Comparison of ENCODE assay signal across 9 cellular contexts in the genomic region with DNA sequence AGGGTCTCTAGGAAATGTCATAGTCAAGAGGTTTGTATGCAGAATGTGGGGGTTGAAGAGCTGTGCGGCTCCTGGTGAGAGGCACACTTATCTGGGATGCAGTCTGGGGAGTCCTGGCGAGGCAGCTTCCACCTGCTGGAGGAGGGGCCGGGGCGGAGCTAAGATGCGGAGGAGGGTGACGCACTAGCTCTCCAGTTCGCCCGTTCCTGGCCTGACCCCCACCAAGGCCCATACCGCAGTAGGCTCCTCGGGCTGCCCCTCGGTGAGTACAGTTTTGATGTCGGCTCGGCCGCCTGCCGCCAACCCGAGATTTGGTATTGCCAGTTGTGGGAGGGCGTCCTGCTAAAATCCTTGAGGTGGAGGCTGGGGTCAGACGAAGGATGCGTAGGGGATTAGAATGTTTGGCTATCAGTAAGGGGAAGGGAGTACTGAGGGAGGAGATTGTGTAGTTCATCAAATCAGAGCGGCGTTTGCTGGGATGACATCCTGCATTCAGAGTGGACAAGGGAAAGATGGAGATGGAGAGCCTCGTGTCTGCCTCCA. TPM values are rescaled to one million over a fixed set of nuclear protein-coding genes. Genes with fewer than 3 reads are reported as not detected.
DNase-seq lines count a peak whose midpoint lies in the region; ATAC-seq, FAIRE-seq and TF ChIP-seq lines count a peak whose summit lies in the region.
"Had no signal": no experiment of that assay in that cellular context is flagged by ENCODE, and none has a peak within 500 bp of the region (broad histone marks: within the 10 kb centered on the region; RNA-seq: fewer than 3 reads in every experiment).

A gene with protein sequence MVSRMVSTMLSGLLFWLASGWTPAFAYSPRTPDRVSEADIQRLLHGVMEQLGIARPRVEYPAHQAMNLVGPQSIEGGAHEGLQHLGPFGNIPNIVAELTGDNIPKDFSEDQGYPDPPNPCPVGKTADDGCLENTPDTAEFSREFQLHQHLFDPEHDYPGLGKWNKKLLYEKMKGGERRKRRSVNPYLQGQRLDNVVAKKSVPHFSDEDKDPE (plus strand): TSS at position 194 of the 543 bp plus-strand sequence. CDS start 1,883 bp downstream, outside the sequence.

- DNase-seq in CD4-positive, CD25-positive, alpha-beta regulatory T cell = no peak
- peak; percentile 61 for DNase-seq in NCI-H2081 treated with DMSO at 0.1 percent for 48 hours (lab: John Stamatoyannopoulos, UW)
- peak; percentile 63 for DNase-seq in choroid plexus epithelial cell (ENCODE audit: low read depth)
- DNase-seq in midbrain (lab: John Stamatoyannopoulos, UW) = peak; percentile 74
- no peak for DNase-seq in urothelium cell line (ENCODE audit: low spot score)
- DNase-seq in NCI-H524 treated with DMSO at 0.1 percent for 48 hours (lab: John Stamatoyannopoulos, UW) = no peak
- no peak for DNase-seq in NCI-H146 (lab: John Stamatoyannopoulos, UW)
- DNase-seq in stimulated activated naive CD4-positive, alpha-beta T cell treated with Interleukin-2 at 50 U/mL for 16 hours (lab: John Stamatoyannopoulos, UW) = no peak

- no peak for ATAC-seq in CD4-positive, CD25-positive, alpha-beta regulatory T cell (ENCODE audit: low read depth in 2 of 2)

- no peak within 1 kb of the TSS for H3K27ac ChIP-seq in CD4-positive, CD25-positive, alpha-beta regulatory T cell (ENCODE audit: insufficient read depth, low read length, poor library complexity, severe bottlenecking)

- no peak for FAIRE-seq in urothelium cell line (lab: Jason Lieb, UNC)

- no peaks in the 10 kb centered on the region for H3K27me3 ChIP-seq in CD4-positive, CD25-positive, alpha-beta regulatory T cell (ENCODE audit: control insufficient read depth, insufficient read depth, low read length)

- TF ChIP-seq CTCF in choroid plexus epithelial cell (conservative IDR thresholded peaks at IDR 0.05; ENCODE audit: low read depth, low read length) = no peak

- H3K4me1 ChIP-seq in CD4-positive, CD25-positive, alpha-beta regulatory T cell (ENCODE audit: control insufficient read depth, insufficient read depth, low read length, poor library complexity, severe bottlenecking) = no peaks in the 10 kb centered on the region

- H3K36me3 ChIP-seq in CD4-positive, CD25-positive, alpha-beta regulatory T cell (ENCODE audit: control insufficient read depth, insufficient read depth, low read length) = peaks cover 9% of the 10 kb centered on the region

- H3K27ac Mint-ChIP-seq in CD4-positive, CD25-positive, alpha-beta regulatory T cell = peak within 1 kb of the TSS in 2 of 3 donors; percentile 6 to 72
- H3K27ac Mint-ChIP-seq: memory B cell had no signal

- H3K4me1 Mint-ChIP-seq in CD4-positive, CD25-positive, alpha-beta regulatory T cell = peaks cover 0 to 7% (median 2%) of the 10 kb centered on the region in 4 donors

- peaks cover 6% of the 10 kb centered on the region for H3K36me3 Mint-ChIP-seq in CD4-positive, CD25-positive, alpha-beta regulatory T cell
- H3K36me3 Mint-ChIP-seq: memory B cell had no signal

- no peaks in the 10 kb centered on the region for H3K27me3 Mint-ChIP-seq in CD4-positive, CD25-positive, alpha-beta regulatory T cell

- H3K4me3 Mint-ChIP-seq in CD4-positive, CD25-positive, alpha-beta regulatory T cell = peak within 1 kb of the TSS in 2 of 4 donors; percentile 50 to 75
- H3K4me3 Mint-ChIP-seq: memory B cell had no signal

- no peaks in the 10 kb centered on the region for H3K9me3 ChIP-seq in CD4-positive, CD25-positive, alpha-beta regulatory T cell (ENCODE audit: control insufficient read depth in 2 of 2, low read length in 2 of 2)

- no peak within 1 kb of the TSS for H3K4me3 ChIP-seq in CD4-positive, CD25-positive, alpha-beta regulatory T cell (ENCODE audit: low read depth, low read length)
- peak within 1 kb of the TSS; percentile 62 for H3K4me3 ChIP-seq in choroid plexus epithelial cell (ENCODE audit: low read depth, low read length)

- H3K9me3 Mint-ChIP-seq in CD4-positive, CD25-positive, alpha-beta regulatory T cell = no peaks in the 10 kb centered on the region
- H3K9me3 Mint-ChIP-seq: memory B cell had no signal

RNA-seq across cellular contexts. Expression of the gene that starts here (rescaled TPM):
- total RNA-seq in CD4-positive, CD25-positive, alpha-beta regulatory T cell = 1.7 TPM
- 1 to 10 TPM in 1 of 4 donors, under 1 TPM in 3; 0.28 to 1.8 (median 0.85) TPM for polyA plus RNA-seq in CD4-positive, CD25-positive, alpha-beta regulatory T cell

Comparison
In these comparisons a context has a peak if more than half of its experiments do, and no peak if none do; other contexts are left out.
1. DNase-seq: peak in NCI-H2081 treated with DMSO at 0.1 percent for 48 hours (single experiment), choroid plexus epithelial cell (single experiment) and midbrain (single experiment); none in CD4-positive, CD25-positive, alpha-beta regulatory T cell (0 of 3), urothelium cell line (single experiment), NCI-H524 treated with DMSO at 0.1 percent for 48 hours (single experiment), NCI-H146 (single experiment) and stimulated activated naive CD4-positive, alpha-beta T cell treated with Interleukin-2 at 50 U/mL for 16 hours (single experiment).